ENCODE assay signal across 15 cellular contexts in genomic region chr5:81925012-81925411, GRCh38.
"Had no signal": no experiment of that assay in that cellular context is flagged by ENCODE, and none has a peak within 500 bp of the region (broad histone marks: within the 10 kb centered on the region; RNA-seq: fewer than 3 reads in every experiment).

No MANE protein-coding gene starts in this region.

- H3K9me3 Mint-ChIP-seq: dendritic cell treated with granulocyte-macrophage colony-stimulating factor and Interleukin-4, amounts not matched to agents 40 ng/mL and 50 ng/mL, for 4 days; natural killer cell; stimulated activated memory B cell treated with anti-CD40 and anti-IgM and Interleukin-4, amounts not matched to agents 10 μg/mL and 1 μg/mL and 100 μg/mL, for 72 hours; type B pancreatic cell had no signal

- H3K27me3 Mint-ChIP-seq: dendritic cell treated with granulocyte-macrophage colony-stimulating factor and Interleukin-4, amounts not matched to agents 40 ng/mL and 50 ng/mL, for 4 days; stimulated activated memory B cell treated with anti-CD40 and anti-IgM and Interleukin-4, amounts not matched to agents 10 μg/mL and 1 μg/mL and 100 μg/mL, for 72 hours; type B pancreatic cell had no signal

- H3K4me3 Mint-ChIP-seq: dendritic cell treated with granulocyte-macrophage colony-stimulating factor and Interleukin-4, amounts not matched to agents 40 ng/mL and 50 ng/mL, for 4 days; endodermal cell; memory B cell; natural killer cell; stimulated activated memory B cell treated with anti-CD40 and anti-IgM and Interleukin-4, amounts not matched to agents 10 μg/mL and 1 μg/mL and 100 μg/mL, for 72 hours; type B pancreatic cell had no signal

- H3K36me3 Mint-ChIP-seq: natural killer cell; stimulated activated memory B cell treated with anti-CD40 and anti-IgM and Interleukin-4, amounts not matched to agents 10 μg/mL and 1 μg/mL and 100 μg/mL, for 72 hours; type B pancreatic cell had no signal

- H3K4me1 Mint-ChIP-seq: endodermal cell; natural killer cell; stimulated activated memory B cell treated with anti-CD40 and anti-IgM and Interleukin-4, amounts not matched to agents 10 μg/mL and 1 μg/mL and 100 μg/mL, for 72 hours had no signal

- DNase-seq: colonic mucosa; effector CD8-positive, alpha-beta T cell; endodermal cell; foreskin fibroblast; kidney; natural killer cell; sigmoid colon; spleen; stimulated activated CD4-positive, alpha-beta T cell treated with anti-CD3 and anti-CD28 coated beads, Interleukin-4, amount 100 ng/mL, for 4 hours; stimulated activated naive CD8-positive, alpha-beta T cell treated with anti-CD3 and anti-CD28 coated beads, Interleukin-15, Interleukin-2, amounts not matched to agents 100 U/mL and 50 U/mL, for 24 hours; tibial artery had no signal

- H3K27ac Mint-ChIP-seq: dendritic cell treated with granulocyte-macrophage colony-stimulating factor and Interleukin-4, amounts not matched to agents 40 ng/mL and 50 ng/mL, for 4 days; endodermal cell; memory B cell; natural killer cell; stimulated activated memory B cell treated with anti-CD40 and anti-IgM and Interleukin-4, amounts not matched to agents 10 μg/mL and 1 μg/mL and 100 μg/mL, for 72 hours; type B pancreatic cell had no signal
